Comparison of ENCODE assay signal across 2 cellular contexts in the genomic region with DNA sequence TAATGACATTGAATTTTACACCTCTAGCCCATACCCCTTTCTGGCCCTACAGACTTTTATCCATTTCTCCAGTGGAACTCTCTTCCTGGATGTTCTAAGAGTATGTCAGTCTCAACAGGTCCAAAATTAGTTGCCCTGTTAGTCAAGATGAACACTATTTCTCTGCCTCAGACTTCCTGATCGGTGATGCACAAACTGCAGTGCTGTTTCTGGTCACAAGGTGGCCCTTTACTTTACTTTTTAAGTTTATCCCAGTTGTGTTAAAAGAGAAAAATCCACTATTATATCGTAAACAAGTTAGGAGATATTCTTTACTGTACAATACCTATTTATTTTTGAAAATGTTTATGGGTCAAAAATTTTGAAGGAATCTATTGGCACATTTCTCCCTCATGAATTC.
TF ChIP-seq lines count a peak whose summit lies in the region.

No MANE protein-coding gene starts in this region.

TF ChIP-seq in IMR-90, 13 proteins besides CTCF, POLR2A, EP300 and RAD21 (continued from another document):
- TF ChIP-seq, protein P1, sequence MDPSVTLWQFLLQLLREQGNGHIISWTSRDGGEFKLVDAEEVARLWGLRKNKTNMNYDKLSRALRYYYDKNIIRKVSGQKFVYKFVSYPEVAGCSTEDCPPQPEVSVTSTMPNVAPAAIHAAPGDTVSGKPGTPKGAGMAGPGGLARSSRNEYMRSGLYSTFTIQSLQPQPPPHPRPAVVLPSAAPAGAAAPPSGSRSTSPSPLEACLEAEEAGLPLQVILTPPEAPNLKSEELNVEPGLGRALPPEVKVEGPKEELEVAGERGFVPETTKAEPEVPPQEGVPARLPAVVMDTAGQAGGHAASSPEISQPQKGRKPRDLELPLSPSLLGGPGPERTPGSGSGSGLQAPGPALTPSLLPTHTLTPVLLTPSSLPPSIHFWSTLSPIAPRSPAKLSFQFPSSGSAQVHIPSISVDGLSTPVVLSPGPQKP (IDR thresholded peaks at IDR 0.05; ENCODE audit: borderline replicate concordance, low read depth, low read length), result no peak
- TF ChIP-seq CHD1 (IDR thresholded peaks at IDR 0.05; ENCODE audit: low read depth, low read length), result no peak
TF ChIP-seq in IMR-90: peak in this region for 1.

TF ChIP-seq in neural cell, 6 proteins besides CTCF, POLR2A, EP300 and RAD21 (continued from another document):
- TF ChIP-seq, protein P2, sequence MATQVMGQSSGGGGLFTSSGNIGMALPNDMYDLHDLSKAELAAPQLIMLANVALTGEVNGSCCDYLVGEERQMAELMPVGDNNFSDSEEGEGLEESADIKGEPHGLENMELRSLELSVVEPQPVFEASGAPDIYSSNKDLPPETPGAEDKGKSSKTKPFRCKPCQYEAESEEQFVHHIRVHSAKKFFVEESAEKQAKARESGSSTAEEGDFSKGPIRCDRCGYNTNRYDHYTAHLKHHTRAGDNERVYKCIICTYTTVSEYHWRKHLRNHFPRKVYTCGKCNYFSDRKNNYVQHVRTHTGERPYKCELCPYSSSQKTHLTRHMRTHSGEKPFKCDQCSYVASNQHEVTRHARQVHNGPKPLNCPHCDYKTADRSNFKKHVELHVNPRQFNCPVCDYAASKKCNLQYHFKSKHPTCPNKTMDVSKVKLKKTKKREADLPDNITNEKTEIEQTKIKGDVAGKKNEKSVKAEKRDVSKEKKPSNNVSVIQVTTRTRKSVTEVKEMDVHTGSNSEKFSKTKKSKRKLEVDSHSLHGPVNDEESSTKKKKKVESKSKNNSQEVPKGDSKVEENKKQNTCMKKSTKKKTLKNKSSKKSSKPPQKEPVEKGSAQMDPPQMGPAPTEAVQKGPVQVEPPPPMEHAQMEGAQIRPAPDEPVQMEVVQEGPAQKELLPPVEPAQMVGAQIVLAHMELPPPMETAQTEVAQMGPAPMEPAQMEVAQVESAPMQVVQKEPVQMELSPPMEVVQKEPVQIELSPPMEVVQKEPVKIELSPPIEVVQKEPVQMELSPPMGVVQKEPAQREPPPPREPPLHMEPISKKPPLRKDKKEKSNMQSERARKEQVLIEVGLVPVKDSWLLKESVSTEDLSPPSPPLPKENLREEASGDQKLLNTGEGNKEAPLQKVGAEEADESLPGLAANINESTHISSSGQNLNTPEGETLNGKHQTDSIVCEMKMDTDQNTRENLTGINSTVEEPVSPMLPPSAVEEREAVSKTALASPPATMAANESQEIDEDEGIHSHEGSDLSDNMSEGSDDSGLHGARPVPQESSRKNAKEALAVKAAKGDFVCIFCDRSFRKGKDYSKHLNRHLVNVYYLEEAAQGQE (IDR thresholded peaks at IDR 0.05; ENCODE audit: borderline replicate concordance), result no peak
- no peak for TF ChIP-seq EZH2 (IDR thresholded peaks at IDR 0.05; ENCODE audit: borderline replicate concordance, insufficient read depth, low read length, poor library complexity, severe bottlenecking)
TF ChIP-seq in neural cell: peak in this region for 1.
